In the genomic region with DNA sequence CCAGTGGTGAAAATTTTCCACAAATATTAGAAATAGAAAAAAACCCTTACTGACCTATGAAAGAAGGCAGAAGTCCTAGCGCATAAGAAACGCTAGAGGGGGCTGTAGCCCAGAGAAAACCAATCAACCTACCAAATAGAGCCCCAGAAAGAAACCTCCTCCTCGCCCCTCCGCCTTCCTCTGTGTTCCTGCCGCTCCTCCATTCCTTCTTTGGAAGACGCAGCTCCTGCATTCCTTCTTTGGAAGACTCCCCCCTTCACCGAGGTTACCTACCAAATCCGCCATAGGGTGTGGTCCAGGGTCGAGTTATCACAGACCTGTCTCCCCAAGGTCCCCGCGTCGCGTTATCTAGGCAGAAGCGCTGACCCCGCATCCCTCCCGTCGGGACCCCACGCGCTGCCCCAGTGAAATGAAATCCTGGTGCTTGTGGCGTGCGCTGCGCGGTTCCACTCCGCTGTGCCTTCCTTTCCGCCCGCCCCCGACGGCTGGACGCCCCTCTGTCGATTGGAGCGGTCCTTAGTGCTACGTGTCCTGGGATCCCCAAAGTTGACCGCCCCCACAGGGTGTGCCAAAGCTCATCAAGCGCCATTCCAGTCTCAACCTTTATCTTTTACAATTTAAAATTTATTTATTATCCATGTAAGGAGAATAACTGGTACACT, we compare ENCODE assay signal across 8 cellular contexts. TPM values are rescaled to one million over a fixed set of nuclear protein-coding genes. Genes with fewer than 3 reads are reported as not detected.
DNase-seq lines count a peak whose midpoint lies in the region; ATAC-seq and TF ChIP-seq lines count a peak whose summit lies in the region.

No MANE protein-coding gene starts in this region.

- peak overlapping the region; percentile 56 for H3K4me3 ChIP-seq in choroid plexus epithelial cell (ENCODE audit: low read depth, low read length)
- H3K4me3 ChIP-seq in kidney epithelial cell (ENCODE audit: low read depth, low read length), result peak overlapping the region; percentile 22

- H3K36me3 ChIP-seq in kidney epithelial cell (ENCODE audit: control insufficient read depth, insufficient read depth, low read length), result no peaks in the 10 kb centered on the region

- TF ChIP-seq CTCF in activated B cell treated with CpG ODN at 0.5 μM for 24 hours (IDR thresholded peaks at IDR 0.05) (peak; percentile 50), choroid plexus epithelial cell (conservative IDR thresholded peaks at IDR 0.05; ENCODE audit: low read depth, low read length) (peak; percentile 85), kidney epithelial cell (IDR thresholded peaks at IDR 0.05; ENCODE audit: insufficient read depth, low read length, poor library complexity, severe bottlenecking) (peak; percentile 86)

- DNase-seq in NCI-H524 (lab: John Stamatoyannopoulos, UW) (peak; percentile 56 to 78), NCI-H524 treated with DMSO at 0.1 percent for 48 hours (lab: John Stamatoyannopoulos, UW) (no peak), NCI-H2081 treated with DMSO at 0.1 percent for 48 hours (lab: John Stamatoyannopoulos, UW) (peak; percentile 36), activated B cell treated with CpG ODN at 0.5 μM for 24 hours (peak; percentile 33), choroid plexus epithelial cell (ENCODE audit: low read depth) (peak; percentile 88), kidney epithelial cell (ENCODE audit: low read depth) (peak; percentile 25)
- DNase-seq in stimulated activated CD4-positive, alpha-beta T cell treated with anti-CD3 and anti-CD28 coated beads, Interleukin-15, amount 100 ng/mL, for 24 hours, result peak; percentile 67

- CTCF ChIA-PET in activated B cell treated with CpG ODN at 0.5 μM for 24 hours (lab: Charles Lee), result interaction anchor here (0.8 to 3.4 kb wide), 3 partner anchors 8 to 42 kb away, joined by 3 to 20 read pairs (median 3); no protein-coding TSS in a partner anchor

- intact Hi-C loops in activated B cell treated with CpG ODN at 0.5 μM for 24 hours (cut with micrococcal nuclease), result loop anchor here (1.0 to 10.0 kb wide), 3 partner anchors 39 to 121 kb away; no protein-coding TSS in a partner anchor

- H3K36me3 Mint-ChIP-seq in activated B cell treated with CpG ODN at 0.5 μM for 24 hours (ENCODE audit: low read depth), result no peaks in the 10 kb centered on the region

- H3K27ac Mint-ChIP-seq in activated B cell treated with CpG ODN at 0.5 μM for 24 hours, result no peak overlapping the region

- POLR2A ChIA-PET in activated B cell treated with CpG ODN at 0.5 μM for 24 hours (lab: Charles Lee), result interaction anchor here (1.0 to 1.1 kb wide), 2 partner anchors 29 to 32 kb away, joined by 3 to 4 read pairs; no protein-coding TSS in a partner anchor

- H3K9me3 Mint-ChIP-seq in activated B cell treated with CpG ODN at 0.5 μM for 24 hours, result no peaks in the 10 kb centered on the region

- H3K4me1 Mint-ChIP-seq in activated B cell treated with CpG ODN at 0.5 μM for 24 hours, result peaks cover 7% of the 10 kb centered on the region

- peaks cover 46% of the 10 kb centered on the region for H3K27me3 Mint-ChIP-seq in activated B cell treated with CpG ODN at 0.5 μM for 24 hours

- ATAC-seq in activated B cell treated with CpG ODN at 0.5 μM for 24 hours (ENCODE audit: low read depth) (peak; percentile 84), HG03520 (IDR thresholded peaks at IDR 0.05; ENCODE audit: unreplicated experiment) (no peak)

- peaks cover 32% of the 10 kb centered on the region for H3K27me3 ChIP-seq in kidney epithelial cell (ENCODE audit: control insufficient read depth, insufficient read depth, low read length)

- H3K4me3 Mint-ChIP-seq in activated B cell treated with CpG ODN at 0.5 μM for 24 hours, result peak overlapping the region; percentile 84

RNA-seq across cellular contexts. Expression of a gene that starts 12.9 kb away (rescaled TPM):
- total RNA-seq in activated B cell treated with CpG ODN at 0.5 μM for 24 hours (38.1 and 46.8 TPM in 2 replicates), kidney epithelial cell (74.3 and 94.5 TPM in 2 replicates)

RNA-seq across cellular contexts. Expression of a gene that starts 31.1 kb away (rescaled TPM):
- 21.6 and 22.0 TPM in 2 replicates for total RNA-seq in activated B cell treated with CpG ODN at 0.5 μM for 24 hours
- total RNA-seq in kidney epithelial cell, result 14.9 and 16.1 TPM in 2 replicates
